19 cellular contexts compared by ENCODE assay signal in the genomic region with DNA sequence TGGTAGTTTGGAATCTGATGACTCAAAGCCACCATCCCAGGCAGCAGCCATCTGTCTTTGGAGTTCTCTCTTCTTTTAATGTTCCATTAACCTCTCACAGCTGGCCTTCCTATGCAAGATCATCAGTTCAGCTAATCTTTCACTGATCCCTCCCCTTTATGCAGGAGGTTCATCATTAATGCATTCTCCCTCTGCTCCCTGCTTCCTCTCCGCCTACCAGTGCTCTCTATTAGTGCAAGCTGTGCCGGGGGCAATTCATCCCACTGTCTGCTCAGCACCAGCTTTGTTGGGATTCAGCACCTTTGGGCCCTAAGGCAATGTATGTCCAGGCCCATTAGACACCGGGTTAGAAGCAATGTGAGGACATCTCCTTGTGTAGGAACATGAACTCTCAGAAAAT.
DNase-seq lines count a peak whose midpoint lies in the region; FAIRE-seq and TF ChIP-seq lines count a peak whose summit lies in the region.
"Had no signal": no experiment of that assay in that cellular context is flagged by ENCODE, and none has a peak within 500 bp of the region (broad histone marks: within the 10 kb centered on the region; RNA-seq: fewer than 3 reads in every experiment).

No MANE protein-coding gene starts in this region.

- no peak for FAIRE-seq in GM12892 (lab: Jason Lieb, UNC)

- H4K20me1 ChIP-seq in neural progenitor cell (ENCODE audit: low read depth) = no peaks in the 10 kb centered on the region

- no peak overlapping the region for H3K4me3 Mint-ChIP-seq in neural progenitor cell
- H3K4me3 Mint-ChIP-seq in chondrocyte (ENCODE audit: unreplicated experiment) = no peak overlapping the region
- H3K4me3 Mint-ChIP-seq: CD4-positive, CD25-positive, alpha-beta regulatory T cell had no signal

- H3K36me3 ChIP-seq in SJCRH30 (no peaks in the 10 kb centered on the region), neural progenitor cell (no peaks in the 10 kb centered on the region)
- H3K36me3 ChIP-seq in effector memory CD4-positive, alpha-beta T cell (ENCODE audit: control insufficient read depth, insufficient read depth, low read length) = no peaks in the 10 kb centered on the region

- H3K4me3 ChIP-seq in SJCRH30 (no peak overlapping the region), neural progenitor cell (no peak overlapping the region)
- no peak overlapping the region for H3K4me3 ChIP-seq in effector memory CD4-positive, alpha-beta T cell (ENCODE audit: insufficient read depth, low read depth, low read length, poor library complexity, severe bottlenecking)
- H3K4me3 ChIP-seq: SK-N-MC had no signal

- H3K27me3 Mint-ChIP-seq in neural progenitor cell (ENCODE audit: insufficient read depth, low read depth) (no peaks in the 10 kb centered on the region), chondrocyte (ENCODE audit: low read depth) (no peaks in the 10 kb centered on the region)
- H3K27me3 Mint-ChIP-seq: CD4-positive, CD25-positive, alpha-beta regulatory T cell had no signal

- no peak overlapping the region for H3K27ac ChIP-seq in SJCRH30
- H3K27ac ChIP-seq in neural progenitor cell = no peak overlapping the region
- H3K27ac ChIP-seq in effector memory CD4-positive, alpha-beta T cell (ENCODE audit: insufficient read depth, low read length, poor library complexity, severe bottlenecking) = no peak overlapping the region
- H3K27ac ChIP-seq: HL-60, SK-N-MC had no signal

- no peaks in the 10 kb centered on the region for H3K79me2 ChIP-seq in neural progenitor cell (ENCODE audit: low read depth)

- H3K27ac Mint-ChIP-seq in neural progenitor cell (no peak overlapping the region), chondrocyte (ENCODE audit: unreplicated experiment) (no peak overlapping the region)
- H3K27ac Mint-ChIP-seq: CD4-positive, CD25-positive, alpha-beta regulatory T cell had no signal

- peak overlapping the region; percentile 34 for H2AFZ ChIP-seq in neural progenitor cell (replicated peaks)

- TF ChIP-seq CTCF in neural progenitor cell (IDR thresholded peaks at IDR 0.05) = no peak
- no peak for TF ChIP-seq CTCF in chondrocyte (IDR thresholded peaks at IDR 0.05)

- no peak overlapping the region for H3K4me2 ChIP-seq in neural progenitor cell

- H3K9me3 Mint-ChIP-seq in neural progenitor cell (no peaks in the 10 kb centered on the region), chondrocyte (ENCODE audit: low read depth) (peaks cover 16% of the 10 kb centered on the region)

- H3K36me3 Mint-ChIP-seq in neural progenitor cell = no peaks in the 10 kb centered on the region
- no peaks in the 10 kb centered on the region for H3K36me3 Mint-ChIP-seq in chondrocyte (ENCODE audit: low read depth)
- H3K36me3 Mint-ChIP-seq: CD4-positive, CD25-positive, alpha-beta regulatory T cell had no signal

- no peak overlapping the region for H3K9ac ChIP-seq in neural progenitor cell

- H3K4me1 Mint-ChIP-seq in neural progenitor cell = peaks cover 12% of the 10 kb centered on the region
- no peaks in the 10 kb centered on the region for H3K4me1 Mint-ChIP-seq in chondrocyte (ENCODE audit: low read depth)
- H3K4me1 Mint-ChIP-seq: CD4-positive, CD25-positive, alpha-beta regulatory T cell had no signal

- 0 out of 2 replicates have a peak, but pooled peaks cover 2% of the 10 kb centered on the region for H3K27me3 ChIP-seq in SJCRH30
- no peaks in the 10 kb centered on the region for H3K27me3 ChIP-seq in neural progenitor cell
- no peaks in the 10 kb centered on the region for H3K27me3 ChIP-seq in effector memory CD4-positive, alpha-beta T cell (replicated peaks; ENCODE audit: control insufficient read depth, insufficient read depth, low read length, poor library complexity, severe bottlenecking)

- H3F3A ChIP-seq in neural progenitor cell (ENCODE audit: low read depth) = no peaks in the 10 kb centered on the region

- TF ChIP-seq POLR2A in GM12892 (IDR thresholded peaks at IDR 0.05; ENCODE audit: low read depth, low read length) = no peak

- no peaks in the 10 kb centered on the region for H3K4me1 ChIP-seq in SJCRH30
- no peaks in the 10 kb centered on the region for H3K4me1 ChIP-seq in neural progenitor cell
- H3K4me1 ChIP-seq in effector memory CD4-positive, alpha-beta T cell (ENCODE audit: control insufficient read depth, insufficient read depth, low read length, poor library complexity, severe bottlenecking) = no peaks in the 10 kb centered on the region

- peak; percentile 30 for DNase-seq in NCI-H69 (lab: John Stamatoyannopoulos, UW)
- peak; percentile 1 to 11 for DNase-seq in SJCRH30
- DNase-seq in iPS-NIHi11 (ENCODE audit: low spot score) = peak; percentile 4
- DNase-seq in neural progenitor cell (ENCODE audit: low spot score) = no peak
- no peak for DNase-seq in chondrocyte (ENCODE audit: low spot score)
- no peak for DNase-seq in GM12892 (ENCODE audit: insufficient read length)
- no peak for DNase-seq in effector memory CD4-positive, alpha-beta T cell
- DNase-seq: CD4-positive, CD25-positive, alpha-beta regulatory T cell; DMS79 treated with DMSO at 0.1 percent for 48 hours; KBM-7; MM.1S; NCI-H1048; NCI-H1417 treated with DMSO at 0.1 percent for 48 hours; NCI-H187; NCI-H510A; NCI-H748 treated with DMSO at 0.1 percent for 48 hours; Right ventricle myocardium superior had no signal

- H3K9me3 ChIP-seq in SJCRH30 (replicated peaks) = no peaks in the 10 kb centered on the region; the same call in 1 of the 2 replicates
- no peaks in the 10 kb centered on the region for H3K9me3 ChIP-seq in neural progenitor cell (ENCODE audit: low read depth)
- H3K9me3 ChIP-seq in effector memory CD4-positive, alpha-beta T cell (ENCODE audit: control insufficient read depth, low read length) = no peaks in the 10 kb centered on the region

Comparison
In these comparisons a context has a peak if more than half of its experiments do, and no peak if none do; other contexts are left out.
1. DNase-seq: peak in NCI-H69 (single experiment), SJCRH30 (2 of 2) and iPS-NIHi11 (single experiment); none in neural progenitor cell (single experiment), chondrocyte (single experiment), GM12892 (single experiment) and effector memory CD4-positive, alpha-beta T cell (0 of 3).